ENCODE assay signal across 27 cellular contexts in genomic region chr3:172369590-172370259, GRCh38.
DNase-seq lines count a peak whose midpoint lies in the region; ATAC-seq, FAIRE-seq and TF ChIP-seq lines count a peak whose summit lies in the region.
"Had no signal": no experiment of that assay in that cellular context is flagged by ENCODE, and none has a peak within 500 bp of the region (broad histone marks: within the 10 kb centered on the region; RNA-seq: fewer than 3 reads in every experiment).

No MANE protein-coding gene starts in this region.

- ATAC-seq in A549 (no peak), heart left ventricle (peak; percentile 81 to 86 (median 86)), right lobe of liver (peak; percentile 41 to 87 (median 80)), HG03159 (IDR thresholded peaks at IDR 0.05; ENCODE audit: unreplicated experiment) (no peak), esophagus mucosa (no peak)
- ATAC-seq: CD8-positive, alpha-beta T cell had no signal

- no peak for TF ChIP-seq EP300 in A549 (IDR thresholded peaks at IDR 0.05)

- TF ChIP-seq RAD21 in A549 (conservative IDR thresholded peaks at IDR 0.05 in 1 of 2, IDR thresholded peaks at IDR 0.05 in 1 of 2), result no peak

- no peak for TF ChIP-seq POLR2A in A549 (IDR thresholded peaks at IDR 0.05; ENCODE audit: low read length)
- TF ChIP-seq POLR2A in heart left ventricle (IDR thresholded peaks at IDR 0.05), result no peak
- TF ChIP-seq POLR2A in right lobe of liver (IDR thresholded peaks at IDR 0.05), result no peak

- DNase-seq in A549 (ENCODE audit: low read depth in 1 of 2, low spot score in 1 of 2) (no peak), NCI-H1105 treated with DMSO at 0.1 percent for 48 hours (lab: John Stamatoyannopoulos, UW) (peak; percentile 82), heart left ventricle (peak in 1 of 5 donors; percentile 43), right lobe of liver (peak in 2 of 3 donors; percentile 56 to 83), EL (no peak)
- DNase-seq: ACHN; activated T-cell treated with anti-CD3 and anti-CD28 coated beads for 4 hours; amniotic stem cell; BE2C; CD8-positive, alpha-beta T cell; effector CD4-positive, alpha-beta T cell; NCI-H1048; NCI-H187 treated with DMSO at 0.1 percent for 48 hours; NCI-H526; ovary; SHP77; spleen; stimulated activated CD4-positive, alpha-beta T cell treated with anti-CD3 and anti-CD28 coated beads, Interleukin-2, amount 100 ng/mL, for 24 hours; stimulated activated CD8-positive, alpha-beta memory T cell treated with anti-CD3 and anti-CD28 coated beads, Interleukin-4, amount 100 ng/mL, for 48 hours; testis had no signal

- H3K4me1 ChIP-seq in A549, result no peaks in the 10 kb centered on the region
- peaks cover 0 to 34% (median 4%) of the 10 kb centered on the region in 12 donors for H3K4me1 ChIP-seq in heart left ventricle
- H3K4me1 ChIP-seq in right lobe of liver, result peaks cover 0 to 17% (median 3%) of the 10 kb centered on the region in 4 donors
- H3K4me1 ChIP-seq: spleen, testis had no signal

- TF ChIP-seq CTCF in A549 (IDR thresholded peaks at IDR 0.05) (no peak), heart left ventricle (IDR thresholded peaks at IDR 0.05) (no peak), right lobe of liver (IDR thresholded peaks at IDR 0.05) (no peak)

- POLR2A ChIA-PET in A549 (lab: Yijun Ruan, JAX), result no interaction called here

- CTCF ChIA-PET in A549 (lab: Yijun Ruan, JAX), result no interaction called here

- H3K27ac ChIP-seq in A549 (no peak overlapping the region), heart left ventricle (peak overlapping the region in 9 of 12 donors; percentile 5 to 60 (median 33)), right lobe of liver (peak overlapping the region in 2 of 3 donors; percentile 50 to 58)
- H3K27ac ChIP-seq: epithelial cell of prostate, ovary, spleen had no signal

- no peak overlapping the region for H3K4me3 ChIP-seq in A549
- H3K4me3 ChIP-seq in heart left ventricle, result no peak overlapping the region
- H3K4me3 ChIP-seq in right lobe of liver, result no peak overlapping the region
- H3K4me3 ChIP-seq: ovary, spleen, testis had no signal

- intact Hi-C loops in heart left ventricle (cut with DNase I), result loop anchor here in 3 of 10 donors (10.0 kb wide), 2 partner anchors 105 to 285 kb away; no protein-coding TSS in a partner anchor
- intact Hi-C loops in right lobe of liver (cut with DNase I), result no loop called here

- no peak overlapping the region for H3K4me2 ChIP-seq in A549

- FAIRE-seq in A549 (lab: Jason Lieb, UNC), result no peak
- FAIRE-seq: colon, GM12891, H54, urothelium cell line had no signal

- H3K9me3 ChIP-seq in A549 (no peaks in the 10 kb centered on the region), heart left ventricle (no peaks in the 10 kb centered on the region), right lobe of liver (no peaks in the 10 kb centered on the region)
- H3K9me3 ChIP-seq: BE2C, ovary, spleen, testis had no signal

- no peaks in the 10 kb centered on the region for H3K27me3 ChIP-seq in heart left ventricle
- H3K27me3 ChIP-seq in right lobe of liver, result no peaks in the 10 kb centered on the region
- H3K27me3 ChIP-seq: BE2C, ovary, spleen, testis had no signal

- 92% methylated on average over 9 of the region's 9 CpGs for WGBS in A549 (ENCODE audit: missing lambda C conversion rate)
- 47 to 65% (median 57%) methylated on average over 9 of the region's 9 CpGs for WGBS in heart left ventricle, 4 donors
- WGBS in right lobe of liver (ENCODE audit: insufficient coverage, low coverage, low lambda C conversion rate, missing lambda C conversion rate), result 46% methylated on average over 9 of the region's 9 CpGs

- H3K36me3 ChIP-seq in heart left ventricle, result peaks cover 0 to 94% (median 65%) of the 10 kb centered on the region in 9 donors
- H3K36me3 ChIP-seq in right lobe of liver, result peaks cover 0 to 32% (median 2%) of the 10 kb centered on the region in 4 donors
- H3K36me3 ChIP-seq: ovary had no signal

TF ChIP-seq in A549, 52 proteins besides CTCF, POLR2A, EP300 and RAD21:
- TF ChIP-seq BHLHE40 (IDR thresholded peaks at IDR 0.05; ENCODE audit: low read depth, low read length), result no peak
- TF ChIP-seq MAFK (IDR thresholded peaks at IDR 0.05; ENCODE audit: partially characterized antibody), result peak; percentile 66
- no peak for TF ChIP-seq HOXB13 (CRISPR knock-in tag; IDR thresholded peaks at IDR 0.05; ENCODE audit: low read depth)
TF ChIP-seq in A549: peak in this region for 1.

Comparison
In these comparisons a context has a peak if more than half of its experiments do, and no peak if none do; other contexts are left out.
1. ATAC-seq: peak in heart left ventricle (4 of 4) and right lobe of liver (4 of 4); none in A549 (0 of 2), HG03159 (single experiment) and esophagus mucosa (single experiment).
2. DNase-seq: peak in NCI-H1105 treated with DMSO at 0.1 percent for 48 hours (single experiment) and right lobe of liver (2 of 3); none in A549 (0 of 2) and EL (single experiment).
3. H3K27ac ChIP-seq: peak in heart left ventricle (9 of 12) and right lobe of liver (2 of 3); none in A549 (0 of 2).